In genomic region chr3:189143321-189143720, GRCh38 we compare ENCODE assay signal across 1 cellular context.
TF ChIP-seq lines count a peak whose summit lies in the region.

No MANE protein-coding gene starts in this region.

TF ChIP-seq in IMR-90, 13 proteins besides CTCF, POLR2A, EP300 and RAD21:
- TF ChIP-seq CEBPB (IDR thresholded peaks at IDR 0.05; ENCODE audit: low read depth, low read length): no peak
- TF ChIP-seq USF2 (IDR thresholded peaks at IDR 0.05; ENCODE audit: low read depth, low read length): no peak
- no peak for TF ChIP-seq ELK1 (IDR thresholded peaks at IDR 0.05; ENCODE audit: borderline replicate concordance, low read depth, low read length)
- TF ChIP-seq SMC3 (IDR thresholded peaks at IDR 0.05; ENCODE audit: low read depth, low read length): no peak
- no peak for TF ChIP-seq BHLHE40 (IDR thresholded peaks at IDR 0.05; ENCODE audit: low read depth, low read length)
- no peak for TF ChIP-seq CHD1 (IDR thresholded peaks at IDR 0.05; ENCODE audit: low read depth, low read length)
- no peak for TF ChIP-seq MXI1 (IDR thresholded peaks at IDR 0.05; ENCODE audit: borderline replicate concordance, low read depth, low read length)
- no peak for TF ChIP-seq RFX5 (IDR thresholded peaks at IDR 0.05; ENCODE audit: low read depth, low read length)
- TF ChIP-seq RCOR1 (IDR thresholded peaks at IDR 0.05; ENCODE audit: insufficient replicate concordance, low read length): no peak
- no peak for TF ChIP-seq MAFK (IDR thresholded peaks at IDR 0.05; ENCODE audit: low read depth, low read length)
- TF ChIP-seq MAZ (IDR thresholded peaks at IDR 0.05; ENCODE audit: borderline replicate concordance, low read depth, low read length): no peak
- no peak for TF ChIP-seq FOS (IDR thresholded peaks at IDR 0.05; ENCODE audit: low read depth, low read length)
- TF ChIP-seq NFE2L2 (IDR thresholded peaks at IDR 0.05; ENCODE audit: low read depth, low read length): no peak
